13 cellular contexts compared by ENCODE assay signal in the genomic region with DNA sequence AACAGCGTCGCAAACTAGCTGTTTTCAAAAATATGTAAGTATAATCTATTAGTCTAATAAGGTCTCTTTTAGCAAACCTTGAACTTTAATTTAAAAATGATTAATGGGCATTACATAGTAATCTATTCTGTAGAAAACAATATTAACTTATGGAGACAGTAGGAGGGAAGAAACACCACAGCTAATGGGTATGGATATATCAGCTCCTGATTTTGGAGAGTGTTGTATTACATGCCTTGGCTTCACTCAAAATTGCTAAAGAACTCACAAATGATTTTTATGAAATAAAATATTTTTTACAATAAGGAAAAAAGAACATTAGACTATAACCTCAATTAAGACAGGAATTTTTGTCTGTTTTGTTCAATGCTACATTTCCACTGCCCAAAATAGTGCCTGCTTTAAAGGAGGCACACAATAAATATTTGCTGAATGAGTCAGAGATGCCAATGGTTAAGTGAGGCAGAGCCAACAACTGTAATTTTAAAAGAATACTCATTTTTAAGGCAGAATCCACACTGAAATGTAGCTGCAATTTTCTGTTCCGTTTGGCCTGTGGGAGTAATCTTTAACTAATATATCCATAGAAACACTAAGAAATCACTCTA. TPM values are rescaled to one million over a fixed set of nuclear protein-coding genes. Genes with fewer than 3 reads are reported as not detected.
A peak's percentile ranks its signal among the peaks of the same experiment; 100 is the strongest.
DNase-seq lines count a peak whose midpoint lies in the region; ATAC-seq and TF ChIP-seq lines count a peak whose summit lies in the region.
"Had no signal": no experiment of that assay in that cellular context is flagged by ENCODE, and none has a peak within 500 bp of the region (broad histone marks: within the 10 kb centered on the region; RNA-seq: fewer than 3 reads in every experiment).

No MANE protein-coding gene starts in this region.

- peak in 1 of 2 donors; percentile 6 for TF ChIP-seq RAD21 in liver (IDR thresholded peaks at IDR 0.05)

- WGBS in liver = 80% methylated on average over 3 of the region's 3 CpGs

- DNase-seq in AG20443 (ENCODE audit: low spot score) (peak; percentile 54), M059J (ENCODE audit: low read depth) (peak; percentile 88), choroid plexus epithelial cell (ENCODE audit: low read depth) (peak; percentile 11), NCI-H2196 treated with DMSO at 0.1 percent for 48 hours (lab: John Stamatoyannopoulos, UW; ENCODE audit: unreplicated experiment) (no peak), KG1 (lab: John Stamatoyannopoulos, UW) (no peak)
- no peak for DNase-seq in activated naive CD4-positive, alpha-beta T cell (lab: John Stamatoyannopoulos, UW)
- DNase-seq: activated T-cell treated with anti-CD3 and anti-CD28 coated beads, Interleukin-2, amount 50 U/mL, for 4 hours; GOT3; left cardiac atrium had no signal

- H3K9me3 ChIP-seq in liver (ENCODE audit: control insufficient read depth in 4 of 4, low read length in 3 of 4) = no peaks in the 10 kb centered on the region

- peaks cover 0 to 3% (median 2%) of the 10 kb centered on the region in 4 donors for H3K36me3 ChIP-seq in liver (ENCODE audit: control insufficient read depth in 4 of 4, insufficient read depth in 3 of 4, low read depth in 1 of 4, low read length in 3 of 4)

- peaks cover 2 to 7% (median 3%) of the 10 kb centered on the region in 4 donors for H3K4me1 ChIP-seq in liver (ENCODE audit: control insufficient read depth in 4 of 4, insufficient read depth in 4 of 4, low read length in 3 of 4)

- no peak overlapping the region for H3K4me3 ChIP-seq in choroid plexus epithelial cell (ENCODE audit: low read depth, low read length)
- H3K4me3 ChIP-seq in liver (ENCODE audit: low read depth in 1 of 3, low read length in 3 of 3) = no peak overlapping the region
- H3K4me3 ChIP-seq: cardiac muscle cell, K562 had no signal

- ATAC-seq in HG03039 (IDR thresholded peaks at IDR 0.05; ENCODE audit: unreplicated experiment) = no peak
- ATAC-seq: activated T-cell treated with anti-CD3 and anti-CD28 coated beads, Interleukin-2, amount 50 U/mL, for 4 hours; K562 had no signal

- peak overlapping the region in 1 of 2 donors; percentile 29 for H3K9ac ChIP-seq in liver (ENCODE audit: low read depth in 1 of 2, low read length in 2 of 2)

- TF ChIP-seq CTCF in choroid plexus epithelial cell (conservative IDR thresholded peaks at IDR 0.05; ENCODE audit: low read depth, low read length) (no peak), liver (IDR thresholded peaks at IDR 0.05; ENCODE audit: low read depth, low read length, missing input control) (no peak)

- H3K27ac ChIP-seq in liver (ENCODE audit: low read depth in 1 of 2, low read length in 2 of 2) = no peak overlapping the region
- H3K27ac ChIP-seq: cardiac muscle cell had no signal

- H3K27me3 ChIP-seq in liver (ENCODE audit: control insufficient read depth in 4 of 4, insufficient read depth in 4 of 4, low read length in 3 of 4) = no peaks in the 10 kb centered on the region
- H3K27me3 ChIP-seq: cardiac muscle cell had no signal

TF ChIP-seq in liver, 16 proteins besides CTCF, POLR2A, EP300 and RAD21:
- TF ChIP-seq JUND (IDR thresholded peaks at IDR 0.05) (peak; percentile 95 to 98), NR2F2 (IDR thresholded peaks at IDR 0.05) (no peak), FOXA1 (IDR thresholded peaks at IDR 0.05) (no peak), YY1 (IDR thresholded peaks at IDR 0.05) (no peak), SP1 (IDR thresholded peaks at IDR 0.05) (peak; percentile 12), GABPA (IDR thresholded peaks at IDR 0.05 in 1 of 2, conservative IDR thresholded peaks at IDR 0.05 in 1 of 2) (no peak), TAF1 (conservative IDR thresholded peaks at IDR 0.05) (no peak), HNF4A (conservative IDR thresholded peaks at IDR 0.05) (peak in 1 of 2 donors; percentile 35), EGR1 (IDR thresholded peaks at IDR 0.05; ENCODE audit: low read depth in 2 of 2) (peak in 1 of 2 donors; percentile 37), FOXA2 (IDR thresholded peaks at IDR 0.05) (peak; percentile 30)
- TF ChIP-seq, protein P1, sequence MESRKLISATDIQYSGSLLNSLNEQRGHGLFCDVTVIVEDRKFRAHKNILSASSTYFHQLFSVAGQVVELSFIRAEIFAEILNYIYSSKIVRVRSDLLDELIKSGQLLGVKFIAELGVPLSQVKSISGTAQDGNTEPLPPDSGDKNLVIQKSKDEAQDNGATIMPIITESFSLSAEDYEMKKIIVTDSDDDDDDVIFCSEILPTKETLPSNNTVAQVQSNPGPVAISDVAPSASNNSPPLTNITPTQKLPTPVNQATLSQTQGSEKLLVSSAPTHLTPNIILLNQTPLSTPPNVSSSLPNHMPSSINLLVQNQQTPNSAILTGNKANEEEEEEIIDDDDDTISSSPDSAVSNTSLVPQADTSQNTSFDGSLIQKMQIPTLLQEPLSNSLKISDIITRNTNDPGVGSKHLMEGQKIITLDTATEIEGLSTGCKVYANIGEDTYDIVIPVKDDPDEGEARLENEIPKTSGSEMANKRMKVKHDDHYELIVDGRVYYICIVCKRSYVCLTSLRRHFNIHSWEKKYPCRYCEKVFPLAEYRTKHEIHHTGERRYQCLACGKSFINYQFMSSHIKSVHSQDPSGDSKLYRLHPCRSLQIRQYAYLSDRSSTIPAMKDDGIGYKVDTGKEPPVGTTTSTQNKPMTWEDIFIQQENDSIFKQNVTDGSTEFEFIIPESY (IDR thresholded peaks at IDR 0.05) = no peak
- TF ChIP-seq, protein P2, sequence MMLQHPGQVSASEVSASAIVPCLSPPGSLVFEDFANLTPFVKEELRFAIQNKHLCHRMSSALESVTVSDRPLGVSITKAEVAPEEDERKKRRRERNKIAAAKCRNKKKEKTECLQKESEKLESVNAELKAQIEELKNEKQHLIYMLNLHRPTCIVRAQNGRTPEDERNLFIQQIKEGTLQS (IDR thresholded peaks at IDR 0.05) = peak; percentile 84

RNA-seq across cellular contexts. Expression of a gene that starts 15.7 kb away (rescaled TPM):
- 79.6 and 110 TPM in 2 replicates for total RNA-seq in M059J (2014; rRNA removed; shearing (Covaris generic))
- total RNA-seq in liver = 10 to 100 TPM; 16.0 to 25.7 TPM
- polyA plus RNA-seq in liver = 10 to 100 TPM; 10.0 to 23.5 TPM

RNA-seq across cellular contexts. Expression of a gene that starts 50.6 kb away (rescaled TPM):
- total RNA-seq in M059J (2014; rRNA removed; shearing (Covaris generic)) = 18.9 and 23.7 TPM in 2 replicates
- 1 to 10 TPM; 4.5 to 8.7 TPM for total RNA-seq in liver
- 1 to 10 TPM; 2.3 to 3.4 TPM for polyA plus RNA-seq in liver
- total RNA-seq: cardiac muscle cell had no signal

Comparison
In these comparisons a context has a peak if more than half of its experiments do, and no peak if none do; other contexts are left out.
1. DNase-seq: peak in AG20443 (single experiment), M059J (single experiment) and choroid plexus epithelial cell (single experiment); none in NCI-H2196 treated with DMSO at 0.1 percent for 48 hours (single experiment), KG1 (single experiment) and activated naive CD4-positive, alpha-beta T cell (0 of 4).